ENCODE assay signal across 21 cellular contexts in genomic region chr10:782751-783648, GRCh38.
DNase-seq lines count a peak whose midpoint lies in the region; ATAC-seq and TF ChIP-seq lines count a peak whose summit lies in the region.
"Had no signal": no experiment of that assay in that cellular context is flagged by ENCODE, and none has a peak within 500 bp of the region (broad histone marks: within the 10 kb centered on the region; RNA-seq: fewer than 3 reads in every experiment).

No MANE protein-coding gene starts in this region.

- no peaks in the 10 kb centered on the region for H3K9me2 ChIP-seq in OCI-LY7 (ENCODE audit: insufficient read depth, low read length)

- ATAC-seq in HG03460 (IDR thresholded peaks at IDR 0.05; ENCODE audit: unreplicated experiment) = no peak
- ATAC-seq: esophagus mucosa; HCT116; K562; Right ventricle myocardium inferior; stimulated activated naive CD8-positive, alpha-beta T cell treated with anti-CD3 and anti-CD28 coated beads, Interleukin-15, amount 100 ng/mL, for 72 hours had no signal

- H3K4me3 Mint-ChIP-seq in osteocyte (ENCODE audit: unreplicated experiment) = no peak overlapping the region
- H3K4me3 Mint-ChIP-seq: activated naive CD4-positive, alpha-beta T cell treated with anti-CD3 and anti-CD28 coated beads for 36 hours; stimulated activated naive CD8-positive, alpha-beta T cell treated with anti-CD3 and anti-CD28 coated beads, Interleukin-15, amount 100 ng/mL, for 72 hours had no signal

- intact Hi-C loops in OCI-LY7 (cut with micrococcal nuclease; ENCODE audit: unreplicated experiment) = no loop called here

- H3K27me3 Mint-ChIP-seq in osteocyte (ENCODE audit: unreplicated experiment) = no peaks in the 10 kb centered on the region

- no peaks in the 10 kb centered on the region for H3K36me3 ChIP-seq in OCI-LY7 (ENCODE audit: insufficient read depth, low read length)

- peaks cover 4% of the 10 kb centered on the region for H3K4me1 Mint-ChIP-seq in osteocyte (ENCODE audit: unreplicated experiment)

- H3K4me3 ChIP-seq in OCI-LY7 (ENCODE audit: low read depth, low read length, poor library complexity, severe bottlenecking) = no peak overlapping the region
- H3K4me3 ChIP-seq: K562 had no signal

- no peaks in the 10 kb centered on the region for H3K9me3 Mint-ChIP-seq in osteocyte (ENCODE audit: unreplicated experiment)
- H3K9me3 Mint-ChIP-seq: activated naive CD4-positive, alpha-beta T cell treated with anti-CD3 and anti-CD28 coated beads for 36 hours; stimulated activated naive CD8-positive, alpha-beta T cell treated with anti-CD3 and anti-CD28 coated beads, Interleukin-15, amount 100 ng/mL, for 72 hours had no signal

- DNase-seq in GM03348 (ENCODE audit: low spot score) (peak; percentile 3), HEK293T (ENCODE audit: extremely low spot score) (peak; percentile 6), islet precursor cell (peak; percentile 57), osteocyte (ENCODE audit: extremely low spot score, unreplicated experiment) (peak; percentile 83), middle frontal gyrus (ENCODE audit: extremely low spot score, low spot score) (no peak), OCI-LY7 (ENCODE audit: low spot score) (no peak), kidney tubule cell (ENCODE audit: low spot score) (no peak)
- DNase-seq: activated CD4-positive, alpha-beta T cell treated with anti-CD3 and anti-CD28 coated beads for 48 hours; activated naive CD4-positive, alpha-beta T cell treated with anti-CD3 and anti-CD28 coated beads for 36 hours; AML-193; effector CD4-positive, alpha-beta T cell; NCI-H1436 treated with DMSO at 0.1 percent for 48 hours; NCI-H748 treated with DMSO at 0.1 percent for 48 hours; stimulated activated CD4-positive, alpha-beta T cell treated with anti-CD3 and anti-CD28 coated beads, Interleukin-4, amount 100 ng/mL, for 4 hours; trophoblast cell had no signal

- H3K27ac ChIP-seq in OCI-LY7 (ENCODE audit: low read depth, low read length, poor library complexity, severe bottlenecking) = no peak overlapping the region

- no peaks in the 10 kb centered on the region for H3K79me2 ChIP-seq in OCI-LY7 (ENCODE audit: insufficient read depth, low read depth, low read length)

- POLR2A ChIA-PET in HEK293T (lab: Yijun Ruan, JAX) = no interaction called here
- POLR2A ChIA-PET in OCI-LY7 (lab: Charles Lee) = no interaction called here

- BruUV-seq in OCI-LY7 (replicated peaks; lab: Mats Ljungman, UMichigan) = no TSS peak

- TF ChIP-seq CTCF in osteocyte (IDR thresholded peaks at IDR 0.05) = no peak
- no peak for TF ChIP-seq CTCF in OCI-LY7 (conservative IDR thresholded peaks at IDR 0.05; ENCODE audit: low read length)

- no peak overlapping the region for H3K4me2 ChIP-seq in OCI-LY7 (ENCODE audit: low read length)

- H3K9me3 ChIP-seq in OCI-LY7 (ENCODE audit: low read length) = no peaks in the 10 kb centered on the region

- H3K4me1 ChIP-seq in OCI-LY7 (ENCODE audit: insufficient read depth, low read length, poor library complexity, severe bottlenecking) = no peaks in the 10 kb centered on the region

- H3K27ac Mint-ChIP-seq in osteocyte (ENCODE audit: unreplicated experiment) = no peak overlapping the region
- H3K27ac Mint-ChIP-seq: activated naive CD4-positive, alpha-beta T cell treated with anti-CD3 and anti-CD28 coated beads for 36 hours; stimulated activated naive CD8-positive, alpha-beta T cell treated with anti-CD3 and anti-CD28 coated beads, Interleukin-15, amount 100 ng/mL, for 72 hours had no signal

- H3K36me3 Mint-ChIP-seq in osteocyte (ENCODE audit: unreplicated experiment) = no peaks in the 10 kb centered on the region

- H2AFZ ChIP-seq in OCI-LY7 (ENCODE audit: low read length) = no peak overlapping the region

- H4K20me1 ChIP-seq in OCI-LY7 (ENCODE audit: insufficient read depth, low read length) = no peaks in the 10 kb centered on the region

- CTCF ChIA-PET in HEK293T (lab: Yijun Ruan, JAX) (no interaction called here), OCI-LY7 (lab: Charles Lee; ENCODE audit: unreplicated experiment) (no interaction called here)

TF ChIP-seq in HEK293T, 16 proteins besides CTCF, POLR2A, EP300 and RAD21:
- TF ChIP-seq ZNF384 (IDR thresholded peaks at IDR 0.05) = no peak
- TF ChIP-seq SUZ12 (IDR thresholded peaks at IDR 0.05) = no peak
- TF ChIP-seq FOXK2 (IDR thresholded peaks at IDR 0.05) = no peak
- TF ChIP-seq FOXM1 (IDR thresholded peaks at IDR 0.05; ENCODE audit: borderline replicate concordance) = no peak
- no peak for TF ChIP-seq FOXA1 (IDR thresholded peaks at IDR 0.05)
- no peak for TF ChIP-seq NFRKB (IDR thresholded peaks at IDR 0.05)
- no peak for TF ChIP-seq ARNT (IDR thresholded peaks at IDR 0.05)
- no peak for TF ChIP-seq SP1 (IDR thresholded peaks at IDR 0.05)
- no peak for TF ChIP-seq ELF4 (IDR thresholded peaks at IDR 0.05)
TF ChIP-seq in HEK293T: peak in this region for 0.

Comparison
In these comparisons a context has a peak if more than half of its experiments do, and no peak if none do; other contexts are left out.
1. DNase-seq: peak in GM03348 (single experiment), HEK293T (single experiment), islet precursor cell (single experiment) and osteocyte (single experiment); none in middle frontal gyrus (single experiment), OCI-LY7 (single experiment) and kidney tubule cell (single experiment).